ENCODE assay signal across 8 cellular contexts in the genomic region with DNA sequence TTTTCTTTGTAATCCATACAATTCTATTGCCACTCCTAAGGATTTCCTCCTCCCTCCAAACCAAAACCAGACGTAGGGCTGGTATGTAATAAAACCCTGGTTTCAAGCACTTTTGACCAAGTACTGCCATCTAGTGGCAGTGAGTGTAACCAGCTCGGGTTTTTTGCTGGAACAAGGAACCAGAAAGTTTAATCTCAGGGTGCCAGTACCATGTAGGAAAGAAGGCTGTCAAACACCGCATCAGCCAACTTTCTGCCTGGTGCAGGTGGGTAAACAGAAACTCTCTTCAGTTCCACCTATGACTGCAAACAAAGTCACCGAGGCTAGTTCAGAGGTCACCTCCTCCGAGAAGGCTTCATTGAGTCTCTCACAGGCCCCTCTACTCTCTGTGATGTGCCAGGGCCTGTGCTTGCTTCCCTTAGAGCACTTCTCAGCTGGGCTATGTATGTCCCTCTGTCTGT. TPM values are rescaled to one million over a fixed set of nuclear protein-coding genes. Genes with fewer than 3 reads are reported as not detected.
A peak's percentile ranks its signal among the peaks of the same experiment; 100 is the strongest.
DNase-seq lines count a peak whose midpoint lies in the region; ATAC-seq, FAIRE-seq and TF ChIP-seq lines count a peak whose summit lies in the region.

No MANE protein-coding gene starts in this region.

- in situ Hi-C loops in Caki2 (cut with HindIII; ENCODE audit: low pct_unique_long_range_greater_than_20kb, low sequenced_read_pairs): no loop called here

- FAIRE-seq in kidney (lab: Jason Lieb, UNC): peak; percentile 83

- H3K27ac ChIP-seq in kidney (ENCODE audit: low read depth in 2 of 2, low read length in 2 of 2): no peak overlapping the region

- H3K9ac ChIP-seq in kidney (ENCODE audit: low read length in 2 of 2): no peak overlapping the region

- H3K27me3 Mint-ChIP-seq in WTC11 (ENCODE audit: low read depth): no peaks in the 10 kb centered on the region; the same call in 1 of the 2 replicates

- H3K36me3 Mint-ChIP-seq in WTC11: no peaks in the 10 kb centered on the region

- peak; percentile 80 for ATAC-seq in WTC11
- no peak for ATAC-seq in HG02852 (IDR thresholded peaks at IDR 0.05; ENCODE audit: unreplicated experiment)

- H3K27me3 ChIP-seq in H7 (ENCODE audit: control insufficient read depth, insufficient read depth, low read length): no peaks in the 10 kb centered on the region

- TF ChIP-seq CTCF in WTC11 (IDR thresholded peaks at IDR 0.05): peak; percentile 58
- peak; percentile 66 for TF ChIP-seq CTCF in kidney (IDR thresholded peaks at IDR 0.05; ENCODE audit: borderline replicate concordance, extremely low read depth, insufficient read depth)

- H3K4me3 ChIP-seq in H7 (ENCODE audit: insufficient read depth, low read depth, low read length) (no peak overlapping the region), kidney (ENCODE audit: low read length in 2 of 2) (no peak overlapping the region)

- H3K4me3 Mint-ChIP-seq in WTC11: no peak overlapping the region

- DNase-seq in Caki2 (ENCODE audit: low read depth) (peak; percentile 38), H7 (peak; percentile 74), NCI-H2171 (lab: John Stamatoyannopoulos, UW) (peak; percentile 42), WTC11 (ENCODE audit: low spot score) (peak; percentile 65), cerebellar cortex (ENCODE audit: low spot score) (peak; percentile 67), kidney (no peak)
- peak; percentile 14 to 41 for DNase-seq in stimulated activated CD4-positive, alpha-beta T cell treated with anti-CD3 and anti-CD28 coated beads, Interleukin-4, amount 100 ng/mL, for 48 hours (ENCODE audit: low read depth in 2 of 2)

- POLR2A ChIA-PET in WTC11 (lab: Charles Lee): interaction anchor here (1.0 kb wide), 1 partner anchor 100 kb away, joined by 4 read pairs; no protein-coding TSS in a partner anchor

- CTCF ChIA-PET in WTC11 (lab: Charles Lee): interaction anchor here (0.6 to 5.0 kb wide), 13 partner anchors 11 to 162 kb away, joined by 3 to 200 read pairs (median 4); no protein-coding TSS in a partner anchor

- intact Hi-C loops in kidney (cut with DNase I): no loop called here

- H3K4me1 Mint-ChIP-seq in WTC11: peaks cover 11% of the 10 kb centered on the region

- H3K36me3 ChIP-seq in H7 (replicated peaks; ENCODE audit: control insufficient read depth, insufficient read depth, low read length) (no peaks in the 10 kb centered on the region), kidney (ENCODE audit: control insufficient read depth in 1 of 2, insufficient read depth in 2 of 2, low read length in 2 of 2) (no peaks in the 10 kb centered on the region)

- H3K9me3 ChIP-seq in kidney (ENCODE audit: control insufficient read depth in 1 of 2, low read length in 2 of 2): no peaks in the 10 kb centered on the region

- no peaks in the 10 kb centered on the region for H3K9me3 Mint-ChIP-seq in WTC11

- H3K4me1 ChIP-seq in kidney (ENCODE audit: control insufficient read depth in 1 of 2, insufficient read depth in 1 of 2, low read depth in 1 of 2, low read length in 2 of 2): peaks cover 0 to 4% of the 10 kb centered on the region in 2 donors

- no peak overlapping the region for H3K27ac Mint-ChIP-seq in WTC11

TF ChIP-seq in WTC11, 78 proteins besides CTCF, POLR2A, EP300 and RAD21:
- peak; percentile 20; the same call in 1 of the 2 replicates for TF ChIP-seq GABPB1 (CRISPR knock-in tag; IDR thresholded peaks at IDR 0.05)
- TF ChIP-seq, protein P1, sequence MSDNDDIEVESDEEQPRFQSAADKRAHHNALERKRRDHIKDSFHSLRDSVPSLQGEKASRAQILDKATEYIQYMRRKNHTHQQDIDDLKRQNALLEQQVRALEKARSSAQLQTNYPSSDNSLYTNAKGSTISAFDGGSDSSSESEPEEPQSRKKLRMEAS (CRISPR knock-in tag; IDR thresholded peaks at IDR 0.05): no peak

RNA-seq across cellular contexts. Expression of gene THNSL2, which starts 10.2 kb away (rescaled TPM):
- not detected in 2 replicates for total RNA-seq in Caki2 (2014; rRNA removed; shearing (Covaris generic); ENCODE audit: low replicate concordance)
- total RNA-seq in H7 (2014; rRNA removed; shearing (Covaris generic)): 9.6 and 12.7 TPM in 2 replicates
- total RNA-seq in WTC11 (2021) (10.5 to 15.7 TPM (median 15.1 TPM) in 3 replicates), kidney (26.7 TPM)
- 52.3 TPM for polyA plus RNA-seq in kidney (ENCODE audit: insufficient read depth, low read depth, low replicate concordance)

RNA-seq across cellular contexts. Expression of gene FABP1, which starts 32.1 kb away (rescaled TPM):
- not detected in 2 replicates for total RNA-seq in Caki2 (2014; rRNA removed; shearing (Covaris generic); ENCODE audit: low replicate concordance)
- total RNA-seq in H7 (2014; rRNA removed; shearing (Covaris generic)): not detected in 2 replicates
- total RNA-seq in WTC11 (2021) (0.39 to 1.1 TPM (median 0.46 TPM) in 3 replicates), kidney (not detected)
- 1,596 TPM for polyA plus RNA-seq in kidney (ENCODE audit: insufficient read depth, low read depth, low replicate concordance)

Comparison
In these comparisons a context has a peak if more than half of its experiments do, and no peak if none do; other contexts are left out.
1. RNA of gene THNSL2, which starts 10.2 kb away (total RNA-seq): 26.7 TPM in kidney (single experiment), 10.5 to 15.7 TPM in WTC11 and 9.6 to 12.7 TPM in H7; not detected in Caki2; every median in the first group is over 10 times any median in the second.